ENCODE assay signal across 31 cellular contexts in genomic region chr4:68489338-68489737, GRCh38. TPM values are rescaled to one million over a fixed set of nuclear protein-coding genes. Genes with fewer than 3 reads are reported as not detected.
"Had no signal": no experiment of that assay in that cellular context is flagged by ENCODE, and none has a peak within 500 bp of the region (broad histone marks: within the 10 kb centered on the region; RNA-seq: fewer than 3 reads in every experiment).

No MANE protein-coding gene starts in this region.

- H3K27me3 ChIP-seq: cardiac muscle cell had no signal

- H3K9ac ChIP-seq: KMS-11 had no signal

- H3K36me3 ChIP-seq: cardiac muscle cell had no signal

- H3K4me1 Mint-ChIP-seq: brain had no signal

- DNase-seq: activated B cell treated with CpG ODN at 0.5 μM for 24 hours; activated CD4-positive, alpha-beta T cell treated with anti-CD3 and anti-CD28 coated beads for 1 hour; activated CD4-positive, alpha-beta T cell treated with anti-CD3 and anti-CD28 coated beads, Interleukin-2, amount 10 ng/mL, durations not matched to agents 24 days and 14 days; activated CD4-positive, alpha-beta T cell treated with anti-CD3 and anti-CD28 coated beads, Interleukin-2, amount 50 U/mL, for 48 hours; activated CD8-positive, alpha-beta memory T cell treated with anti-CD3 and anti-CD28 coated beads, Interleukin-2, amount 10 ng/mL, durations not matched to agents 7 days and 5 days; activated effector memory CD4-positive, alpha-beta T cell treated with anti-CD3 and anti-CD28 coated beads, Interleukin-2, amount 50 U/mL, for 16 hours; activated naive CD4-positive, alpha-beta T cell treated with Interleukin-2 at 50 U/mL for 16 hours; activated naive CD8-positive, alpha-beta T cell treated with anti-CD3 and anti-CD28 coated beads, Interleukin-2, amount 50 U/mL, for 24 hours; activated T-cell treated with anti-CD3 and anti-CD28 coated beads, Interleukin-2, amount 50 U/mL, for 4 hours; amniotic stem cell; NCI-H1092; NCI-H1417 treated with DMSO at 0.1 percent for 48 hours; NCI-H1694; NCI-H2029; NCI-H2107; NCI-H2171 treated with DMSO at 0.1 percent for 48 hours; NCI-H226; NCI-H526; NCI-H82; T-cell; T-helper 2 cell; T1000 had no signal

- H3K4me2 ChIP-seq: KMS-11 had no signal

- H3K27ac ChIP-seq: cardiac muscle cell, KMS-11, SK-N-MC had no signal

- H3K27ac Mint-ChIP-seq: activated B cell treated with CpG ODN at 0.5 μM for 24 hours; activated CD4-positive, alpha-beta T cell treated with anti-CD3 and anti-CD28 coated beads, Interleukin-2, amount 10 ng/mL, durations not matched to agents 24 days and 14 days; activated CD8-positive, alpha-beta memory T cell treated with anti-CD3 and anti-CD28 coated beads, Interleukin-2, amount 10 ng/mL, durations not matched to agents 7 days and 5 days; activated naive CD4-positive, alpha-beta T cell treated with anti-CD3 and anti-CD28 coated beads, Interleukin-2, amount 50 U/mL, for 72 hours; activated naive CD8-positive, alpha-beta T cell treated with anti-CD3 and anti-CD28 coated beads, Interleukin-2, amount 50 U/mL, for 24 hours; brain; T-cell had no signal

- H3K27me3 Mint-ChIP-seq: activated B cell treated with CpG ODN at 0.5 μM for 24 hours; activated CD8-positive, alpha-beta memory T cell treated with anti-CD3 and anti-CD28 coated beads, Interleukin-2, amount 10 ng/mL, durations not matched to agents 7 days and 5 days; activated naive CD8-positive, alpha-beta T cell treated with anti-CD3 and anti-CD28 coated beads, Interleukin-2, amount 50 U/mL, for 24 hours had no signal

- H3K36me3 Mint-ChIP-seq: activated CD8-positive, alpha-beta memory T cell treated with anti-CD3 and anti-CD28 coated beads, Interleukin-2, amount 10 ng/mL, durations not matched to agents 7 days and 5 days; activated naive CD4-positive, alpha-beta T cell treated with anti-CD3 and anti-CD28 coated beads, Interleukin-2, amount 50 U/mL, for 72 hours; brain; T-cell had no signal

- H3K4me3 ChIP-seq: cardiac muscle cell, SK-N-MC had no signal

- H3K4me3 Mint-ChIP-seq: activated B cell treated with CpG ODN at 0.5 μM for 24 hours; activated CD4-positive, alpha-beta T cell treated with anti-CD3 and anti-CD28 coated beads, Interleukin-2, amount 10 ng/mL, durations not matched to agents 24 days and 14 days; activated CD8-positive, alpha-beta memory T cell treated with anti-CD3 and anti-CD28 coated beads, Interleukin-2, amount 10 ng/mL, durations not matched to agents 7 days and 5 days; activated naive CD8-positive, alpha-beta T cell treated with anti-CD3 and anti-CD28 coated beads, Interleukin-2, amount 50 U/mL, for 24 hours; activated T-cell treated with anti-CD3 and anti-CD28 coated beads, Interleukin-2, amount 50 U/mL, for 4 hours; brain; T-cell had no signal

- ATAC-seq: activated CD8-positive, alpha-beta memory T cell treated with anti-CD3 and anti-CD28 coated beads, Interleukin-2, amount 10 ng/mL, durations not matched to agents 7 days and 5 days; activated naive CD4-positive, alpha-beta T cell treated with anti-CD3 and anti-CD28 coated beads, Interleukin-2, amount 50 U/mL, for 72 hours; activated naive CD8-positive, alpha-beta T cell treated with anti-CD3 and anti-CD28 coated beads, Interleukin-2, amount 50 U/mL, for 24 hours; activated T-cell treated with anti-CD3 and anti-CD28 coated beads, Interleukin-2, amount 50 U/mL, for 4 hours; T-cell had no signal

- H3K9me3 Mint-ChIP-seq: activated B cell treated with CpG ODN at 0.5 μM for 24 hours; activated CD4-positive, alpha-beta T cell treated with anti-CD3 and anti-CD28 coated beads, Interleukin-2, amount 10 ng/mL, durations not matched to agents 24 days and 14 days; activated naive CD4-positive, alpha-beta T cell treated with anti-CD3 and anti-CD28 coated beads, Interleukin-2, amount 50 U/mL, for 72 hours; activated naive CD8-positive, alpha-beta T cell treated with anti-CD3 and anti-CD28 coated beads, Interleukin-2, amount 50 U/mL, for 24 hours; activated T-cell treated with anti-CD3 and anti-CD28 coated beads, Interleukin-2, amount 50 U/mL, for 4 hours; brain; T-cell had no signal

RNA-seq across cellular contexts. Expression of gene TMPRSS11E, which starts 42.1 kb away (rescaled TPM):
- total RNA-seq: activated B cell treated with CpG ODN at 0.5 μM for 24 hours; activated CD4-positive, alpha-beta T cell treated with anti-CD3 and anti-CD28 coated beads, Interleukin-2, amount 10 ng/mL, durations not matched to agents 24 days and 14 days; activated T-cell treated with anti-CD3 and anti-CD28 coated beads, Interleukin-2, amount 50 U/mL, for 4 hours; cardiac muscle cell; MCF 10A; NCI-H460; OCI-LY7; RPMI7951 had no signal
- polyA plus RNA-seq: cardiac muscle cell had no signal
